17 cellular contexts compared by ENCODE assay signal in the genomic region with DNA sequence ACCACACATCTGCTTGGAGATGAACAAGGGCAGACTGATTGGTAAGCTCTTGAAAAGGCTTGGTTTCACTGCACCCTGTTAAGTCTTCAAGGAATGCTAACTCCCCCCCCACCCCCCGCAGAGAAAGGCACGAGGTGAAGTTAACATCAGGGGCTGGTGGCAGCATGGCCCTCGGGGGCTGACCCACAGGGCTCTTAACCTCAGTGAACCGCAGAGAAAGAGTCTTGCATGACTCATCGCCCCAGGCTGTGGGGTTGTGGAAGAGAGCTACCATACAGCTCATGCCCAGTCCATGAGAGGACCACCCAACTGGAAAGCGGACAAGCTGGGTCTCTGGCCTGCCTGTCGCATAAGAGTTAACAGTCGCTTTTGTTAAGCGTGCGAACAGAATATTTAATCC. TPM values are rescaled to one million over a fixed set of nuclear protein-coding genes. Genes with fewer than 3 reads are reported as not detected.
DNase-seq lines count a peak whose midpoint lies in the region; ATAC-seq and TF ChIP-seq lines count a peak whose summit lies in the region.
"Had no signal": no experiment of that assay in that cellular context is flagged by ENCODE, and none has a peak within 500 bp of the region (broad histone marks: within the 10 kb centered on the region; RNA-seq: fewer than 3 reads in every experiment).

No MANE protein-coding gene starts in this region.

- peaks cover 24% of the 10 kb centered on the region for H3K4me1 ChIP-seq in SJSA1 (replicated peaks)

- peaks cover 38% of the 10 kb centered on the region for H3K4me1 Mint-ChIP-seq in osteocyte (ENCODE audit: unreplicated experiment)

- peaks cover 3% of the 10 kb centered on the region for H3K36me3 Mint-ChIP-seq in osteocyte (ENCODE audit: unreplicated experiment)
- H3K36me3 Mint-ChIP-seq: natural killer cell had no signal

- H3K27me3 ChIP-seq in SJSA1 (replicated peaks): no peaks in the 10 kb centered on the region
- H3K27me3 ChIP-seq: left lung had no signal

- H3K27me3 Mint-ChIP-seq in osteocyte (ENCODE audit: unreplicated experiment): no peaks in the 10 kb centered on the region

- DNase-seq in HCEC 1CT (peak; percentile 46), SJSA1 (ENCODE audit: low read depth in 1 of 2, low spot score in 2 of 2) (peak; percentile 99), fibroblast of gingiva (ENCODE audit: low read depth) (peak; percentile 31), osteocyte (ENCODE audit: extremely low spot score, unreplicated experiment) (peak; percentile 86), NCI-H1092 treated with DMSO at 0.1 percent for 48 hours (lab: John Stamatoyannopoulos, UW) (no peak), HPDE6-E6E7 (ENCODE audit: extremely low spot score) (no peak)
- DNase-seq: activated naive CD4-positive, alpha-beta T cell treated with Interleukin-2 at 50 U/mL for 16 hours; caudate nucleus; DMS153; left lung; natural killer cell; NCI-H1105; retina; SK-N-SH; stimulated activated CD4-positive, alpha-beta T cell treated with anti-CD3 and anti-CD28 coated beads, Interleukin-2, amount 100 ng/mL, for 48 hours had no signal

- no peaks in the 10 kb centered on the region for H3K36me3 ChIP-seq in SJSA1
- H3K36me3 ChIP-seq: left lung had no signal

- H3K27ac ChIP-seq in SJSA1: peak overlapping the region; percentile 61
- H3K27ac ChIP-seq: left lung had no signal

- H3K27ac Mint-ChIP-seq in osteocyte (ENCODE audit: unreplicated experiment): peak overlapping the region; percentile 28
- H3K27ac Mint-ChIP-seq: natural killer cell had no signal

- H3K9me3 Mint-ChIP-seq in osteocyte (ENCODE audit: unreplicated experiment): peaks cover 5% of the 10 kb centered on the region

- no peak overlapping the region for H3K4me3 ChIP-seq in SJSA1
- H3K4me3 ChIP-seq: left lung had no signal

- ATAC-seq in GM18907 (IDR thresholded peaks at IDR 0.05; ENCODE audit: unreplicated experiment) (no peak), HG03442 (IDR thresholded peaks at IDR 0.05; ENCODE audit: unreplicated experiment) (no peak)
- ATAC-seq: left lung, natural killer cell had no signal

- TF ChIP-seq CTCF in osteocyte (IDR thresholded peaks at IDR 0.05): no peak

- peaks cover 12% of the 10 kb centered on the region for H3K9me3 ChIP-seq in SJSA1 (replicated peaks)
- H3K9me3 ChIP-seq: SK-N-SH had no signal

- peak overlapping the region; percentile 50 for H3K4me3 Mint-ChIP-seq in osteocyte (ENCODE audit: unreplicated experiment)
- H3K4me3 Mint-ChIP-seq: natural killer cell had no signal

RNA-seq across cellular contexts. Expression of gene CEP68, which starts 10.6 kb away (rescaled TPM):
- total RNA-seq in SJSA1 (2014; rRNA removed; shearing (Covaris generic)): 5.1 and 6.3 TPM in 2 replicates
- 20.7 and 22.4 TPM in 2 replicates for total RNA-seq in osteocyte

RNA-seq across cellular contexts. Expression of gene SLC1A4, which starts 56.5 kb away (rescaled TPM):
- total RNA-seq in SJSA1 (2014; rRNA removed; shearing (Covaris generic)): 16.7 and 27.5 TPM in 2 replicates
- 78.7 and 81.8 TPM in 2 replicates for total RNA-seq in osteocyte

Comparison
In these comparisons a context has a peak if more than half of its experiments do, and no peak if none do; other contexts are left out.
1. DNase-seq: peak in HCEC 1CT (single experiment), SJSA1 (2 of 2), fibroblast of gingiva (single experiment) and osteocyte (single experiment); none in NCI-H1092 treated with DMSO at 0.1 percent for 48 hours (single experiment) and HPDE6-E6E7 (single experiment).